In genomic region chr7:49692516-49692915, GRCh38 we compare ENCODE assay signal across 11 cellular contexts.
"Had no signal": no experiment of that assay in that cellular context is flagged by ENCODE, and none has a peak within 500 bp of the region (broad histone marks: within the 10 kb centered on the region; RNA-seq: fewer than 3 reads in every experiment).

No MANE protein-coding gene starts in this region.

- H3K27me3 Mint-ChIP-seq: activated naive CD8-positive, alpha-beta T cell treated with anti-CD3 and anti-CD28 coated beads for 36 hours had no signal

- H3K27ac Mint-ChIP-seq: activated CD4-positive, alpha-beta T cell treated with anti-CD3 and anti-CD28 coated beads for 36 hours; activated naive CD8-positive, alpha-beta T cell treated with anti-CD3 and anti-CD28 coated beads for 36 hours; naive thymus-derived CD8-positive, alpha-beta T cell; stimulated activated effector memory CD8-positive, alpha-beta T cell treated with anti-CD3 and anti-CD28 coated beads, Interleukin-12 subunit alpha, Interleukin-12 subunit beta, amount 100 ng/mL, for 72 hours had no signal

- H3K36me3 Mint-ChIP-seq: activated naive CD8-positive, alpha-beta T cell treated with anti-CD3 and anti-CD28 coated beads for 36 hours; naive thymus-derived CD8-positive, alpha-beta T cell; stimulated activated effector memory CD8-positive, alpha-beta T cell treated with anti-CD3 and anti-CD28 coated beads, Interleukin-12 subunit alpha, Interleukin-12 subunit beta, amount 100 ng/mL, for 72 hours had no signal

- DNase-seq: activated CD4-positive, alpha-beta T cell treated with anti-CD3 and anti-CD28 coated beads for 36 hours; activated CD8-positive, alpha-beta memory T cell treated with anti-CD3 and anti-CD28 coated beads, Interleukin-2, amount 50 U/mL, for 48 hours; activated gamma-delta T cell treated with Interleukin-2 at 50 U/mL for 16 hours; activated naive CD8-positive, alpha-beta T cell treated with anti-CD3 and anti-CD28 coated beads for 36 hours; dermis blood vessel endothelial cell; foreskin melanocyte; left ventricle myocardium inferior; naive thymus-derived CD8-positive, alpha-beta T cell; pancreas; stimulated activated CD4-positive, alpha-beta T cell treated with anti-CD3 and anti-CD28 coated beads, Interleukin-1b, Interleukin-23, amount 100 ng/mL, for 48 hours had no signal

- H3K4me3 Mint-ChIP-seq: activated CD4-positive, alpha-beta T cell treated with anti-CD3 and anti-CD28 coated beads for 36 hours; activated naive CD8-positive, alpha-beta T cell treated with anti-CD3 and anti-CD28 coated beads for 36 hours; naive thymus-derived CD8-positive, alpha-beta T cell; stimulated activated effector memory CD8-positive, alpha-beta T cell treated with anti-CD3 and anti-CD28 coated beads, Interleukin-12 subunit alpha, Interleukin-12 subunit beta, amount 100 ng/mL, for 72 hours had no signal

- H3K4me1 Mint-ChIP-seq: activated CD4-positive, alpha-beta T cell treated with anti-CD3 and anti-CD28 coated beads for 36 hours; activated naive CD8-positive, alpha-beta T cell treated with anti-CD3 and anti-CD28 coated beads for 36 hours; naive thymus-derived CD8-positive, alpha-beta T cell; stimulated activated effector memory CD8-positive, alpha-beta T cell treated with anti-CD3 and anti-CD28 coated beads, Interleukin-12 subunit alpha, Interleukin-12 subunit beta, amount 100 ng/mL, for 72 hours had no signal

- ATAC-seq: activated CD4-positive, alpha-beta T cell treated with anti-CD3 and anti-CD28 coated beads for 36 hours; naive thymus-derived CD8-positive, alpha-beta T cell; pancreas; stimulated activated effector memory CD8-positive, alpha-beta T cell treated with anti-CD3 and anti-CD28 coated beads, Interleukin-12 subunit alpha, Interleukin-12 subunit beta, amount 100 ng/mL, for 72 hours had no signal

- H3K9me3 Mint-ChIP-seq: activated naive CD8-positive, alpha-beta T cell treated with anti-CD3 and anti-CD28 coated beads for 36 hours had no signal
